Comparison of ENCODE assay signal across 23 cellular contexts in the genomic region with DNA sequence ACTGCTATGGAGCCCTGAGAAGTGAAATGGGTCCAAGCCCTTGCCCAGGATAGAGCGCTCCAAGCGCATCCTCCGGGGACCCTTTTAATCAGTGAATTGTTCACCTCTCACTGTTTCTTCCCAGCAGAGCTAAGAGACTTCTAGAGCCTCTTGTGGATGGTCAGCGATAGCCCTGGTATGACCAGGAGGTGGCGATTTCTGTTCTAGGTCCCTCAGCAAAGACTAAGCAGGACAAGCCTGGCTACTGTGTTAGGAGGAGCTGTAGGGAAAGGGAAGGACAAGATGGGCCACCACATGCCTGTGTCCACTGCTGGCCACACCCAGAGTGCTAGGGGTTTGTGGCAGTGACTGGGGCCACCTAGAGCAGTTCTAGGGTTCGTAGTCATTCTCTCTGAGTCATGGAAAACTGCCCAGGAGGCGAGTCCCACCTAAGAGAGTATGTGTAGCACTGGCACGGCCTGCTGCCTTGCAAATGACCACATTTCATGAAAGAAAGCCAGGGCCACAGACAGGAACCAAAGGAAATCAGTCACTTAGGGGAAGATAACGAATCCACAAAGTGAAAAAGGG.
A peak's percentile ranks its signal among the peaks of the same experiment; 100 is the strongest.
DNase-seq lines count a peak whose midpoint lies in the region; ATAC-seq, FAIRE-seq and TF ChIP-seq lines count a peak whose summit lies in the region.
"Had no signal": no experiment of that assay in that cellular context is flagged by ENCODE, and none has a peak within 500 bp of the region (broad histone marks: within the 10 kb centered on the region; RNA-seq: fewer than 3 reads in every experiment).

No MANE protein-coding gene starts in this region.

- no peak for FAIRE-seq in H54 (lab: Jason Lieb, UNC)
- FAIRE-seq: HTR-8/SVneo had no signal

- H3K9me3 ChIP-seq in RWPE2 (ENCODE audit: severe bottlenecking): no peaks in the 10 kb centered on the region
- H3K9me3 ChIP-seq: colonic mucosa, ovary, right atrium auricular region, transverse colon had no signal

- TF ChIP-seq CTCF in RWPE2 (IDR thresholded peaks at IDR 0.05; ENCODE audit: poor library complexity, severe bottlenecking): no peak

- ATAC-seq in RWPE2 (ENCODE audit: low read depth) (peak; percentile 42; the same call in 1 of the 3 replicates), HG03442 (IDR thresholded peaks at IDR 0.05; ENCODE audit: unreplicated experiment) (no peak), GM19328 (IDR thresholded peaks at IDR 0.05; ENCODE audit: unreplicated experiment) (no peak), left lobe of liver (no peak)
- ATAC-seq in stimulated activated effector memory CD8-positive, alpha-beta T cell treated with anti-CD3 and anti-CD28 coated beads, Interleukin-12 subunit alpha, Interleukin-12 subunit beta, amount 100 ng/mL, for 72 hours: peak; percentile 45
- ATAC-seq: activated naive CD8-positive, alpha-beta T cell treated with anti-CD3 and anti-CD28 coated beads, Interleukin-2, amount 50 U/mL, for 24 hours; HCT116; natural killer cell had no signal

- no peaks in the 10 kb centered on the region for H3K4me1 ChIP-seq in RWPE2 (ENCODE audit: insufficient read depth, poor library complexity, severe bottlenecking)
- H3K4me1 ChIP-seq: colonic mucosa had no signal

- no peaks in the 10 kb centered on the region for H3K4me1 Mint-ChIP-seq in stimulated activated effector memory CD8-positive, alpha-beta T cell treated with anti-CD3 and anti-CD28 coated beads, Interleukin-12 subunit alpha, Interleukin-12 subunit beta, amount 100 ng/mL, for 72 hours
- H3K4me1 Mint-ChIP-seq: activated naive CD8-positive, alpha-beta T cell treated with anti-CD3 and anti-CD28 coated beads, Interleukin-2, amount 50 U/mL, for 24 hours; B cell; natural killer cell had no signal

- no peak overlapping the region for H3K27ac ChIP-seq in RWPE2 (ENCODE audit: poor library complexity, severe bottlenecking)
- H3K27ac ChIP-seq: colonic mucosa, ovary, right atrium auricular region, transverse colon had no signal

- H3K27me3 ChIP-seq in RWPE2 (ENCODE audit: insufficient read depth, poor library complexity, severe bottlenecking): no peaks in the 10 kb centered on the region
- H3K27me3 ChIP-seq: colonic mucosa, ovary, right atrium auricular region, transverse colon had no signal

- H3K4me3 Mint-ChIP-seq in stimulated activated effector memory CD8-positive, alpha-beta T cell treated with anti-CD3 and anti-CD28 coated beads, Interleukin-12 subunit alpha, Interleukin-12 subunit beta, amount 100 ng/mL, for 72 hours: no peak overlapping the region
- H3K4me3 Mint-ChIP-seq: activated naive CD8-positive, alpha-beta T cell treated with anti-CD3 and anti-CD28 coated beads, Interleukin-2, amount 50 U/mL, for 24 hours; B cell; natural killer cell had no signal

- H3K9me3 Mint-ChIP-seq in stimulated activated effector memory CD8-positive, alpha-beta T cell treated with anti-CD3 and anti-CD28 coated beads, Interleukin-12 subunit alpha, Interleukin-12 subunit beta, amount 100 ng/mL, for 72 hours: no peaks in the 10 kb centered on the region
- H3K9me3 Mint-ChIP-seq: activated naive CD8-positive, alpha-beta T cell treated with anti-CD3 and anti-CD28 coated beads, Interleukin-2, amount 50 U/mL, for 24 hours; natural killer cell had no signal

- peak overlapping the region; percentile 32 for H3K27ac Mint-ChIP-seq in stimulated activated effector memory CD8-positive, alpha-beta T cell treated with anti-CD3 and anti-CD28 coated beads, Interleukin-12 subunit alpha, Interleukin-12 subunit beta, amount 100 ng/mL, for 72 hours
- H3K27ac Mint-ChIP-seq: activated naive CD8-positive, alpha-beta T cell treated with anti-CD3 and anti-CD28 coated beads, Interleukin-2, amount 50 U/mL, for 24 hours; B cell; natural killer cell had no signal

- no peak for TF ChIP-seq POLR2A in H54 (IDR thresholded peaks at IDR 0.05; ENCODE audit: low read depth, low read length)

- H3K36me3 Mint-ChIP-seq in stimulated activated effector memory CD8-positive, alpha-beta T cell treated with anti-CD3 and anti-CD28 coated beads, Interleukin-12 subunit alpha, Interleukin-12 subunit beta, amount 100 ng/mL, for 72 hours: no peaks in the 10 kb centered on the region
- H3K36me3 Mint-ChIP-seq: natural killer cell had no signal

- DNase-seq in H54 (ENCODE audit: insufficient read length, low spot score) (peak; percentile 17), RWPE2 (ENCODE audit: low spot score) (no peak), iPS-NIHi7 (ENCODE audit: extremely low spot score) (peak; percentile 53), left lobe of liver (ENCODE audit: low spot score) (no peak)
- DNase-seq in stimulated activated effector memory CD8-positive, alpha-beta T cell treated with anti-CD3 and anti-CD28 coated beads, Interleukin-12 subunit alpha, Interleukin-12 subunit beta, amount 100 ng/mL, for 72 hours (ENCODE audit: low spot score in 2 of 2): no peak
- DNase-seq: activated CD4-positive, alpha-beta T cell treated with anti-CD3 and anti-CD28 coated beads, Interleukin-2, amount 50 U/mL, for 48 hours; activated effector memory CD4-positive, alpha-beta T cell treated with Interleukin-2 at 50 U/mL for 16 hours; activated naive CD8-positive, alpha-beta T cell treated with anti-CD3 and anti-CD28 coated beads, Interleukin-2, amount 50 U/mL, for 24 hours; colonic mucosa; DMS79 treated with DMSO at 0.1 percent for 48 hours; kidney glomerular epithelial cell; natural killer cell; NCI-H1105 treated with DMSO at 0.1 percent for 48 hours; NCI-H2107; NCI-H510A treated with DMSO at 0.1 percent for 48 hours; ovary; transverse colon had no signal

- H3K36me3 ChIP-seq in RWPE2 (ENCODE audit: low read depth): no peaks in the 10 kb centered on the region
- H3K36me3 ChIP-seq: colonic mucosa, ovary, right atrium auricular region, transverse colon had no signal

- no peak overlapping the region for H3K4me3 ChIP-seq in RWPE2 (ENCODE audit: severe bottlenecking)
- H3K4me3 ChIP-seq: colonic mucosa, ovary, right atrium auricular region, transverse colon had no signal

Comparison
In these comparisons a context has a peak if more than half of its experiments do, and no peak if none do; other contexts are left out.
1. DNase-seq: peak in H54 (single experiment) and iPS-NIHi7 (single experiment); none in RWPE2 (single experiment), stimulated activated effector memory CD8-positive, alpha-beta T cell treated with anti-CD3 and anti-CD28 coated beads, Interleukin-12 subunit alpha, Interleukin-12 subunit beta, amount 100 ng/mL, for 72 hours (0 of 2) and left lobe of liver (single experiment).
2. ATAC-seq: peak in RWPE2 (single experiment) and stimulated activated effector memory CD8-positive, alpha-beta T cell treated with anti-CD3 and anti-CD28 coated beads, Interleukin-12 subunit alpha, Interleukin-12 subunit beta, amount 100 ng/mL, for 72 hours (single experiment); none in HG03442 (single experiment), GM19328 (single experiment) and left lobe of liver (single experiment).